Comparison of ENCODE assay signal across 20 cellular contexts in the genomic region with DNA sequence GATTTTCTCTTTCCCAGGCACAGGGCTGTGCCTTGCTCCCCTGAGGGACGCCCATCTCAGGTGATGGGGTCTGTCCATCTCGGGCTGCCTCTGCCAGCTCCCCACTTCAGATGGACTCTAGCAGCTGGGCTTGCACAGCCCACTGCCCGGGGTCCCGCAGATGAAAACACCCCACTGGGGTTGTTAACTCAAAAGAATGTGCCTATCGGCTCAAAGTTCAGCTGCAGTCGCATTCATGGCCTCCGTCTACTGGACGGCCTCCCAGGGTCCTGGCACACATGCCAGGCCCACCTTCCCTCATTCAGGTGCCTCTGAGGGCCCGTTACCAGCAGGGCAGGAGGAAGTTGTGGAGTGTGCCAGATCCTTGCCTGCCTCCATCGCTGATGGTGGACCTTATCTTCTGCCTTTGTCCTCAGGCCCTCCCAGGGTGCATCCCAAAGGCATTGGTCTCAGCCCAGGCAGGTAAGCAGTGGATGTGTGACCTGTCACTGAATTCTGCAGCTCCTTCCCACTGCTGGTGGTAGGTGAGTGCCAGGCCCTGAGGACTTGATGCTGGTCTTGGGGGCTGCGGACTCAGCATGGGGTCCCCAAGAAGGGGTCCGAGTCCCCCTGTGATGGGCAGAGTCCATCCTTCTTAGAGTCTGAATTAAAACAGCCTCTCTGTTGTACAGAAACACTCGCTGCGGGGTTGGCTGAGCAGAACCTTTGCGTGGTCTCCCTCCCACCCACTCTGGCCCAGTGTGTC.
"Had no signal": no experiment of that assay in that cellular context is flagged by ENCODE, and none has a peak within 500 bp of the region (broad histone marks: within the 10 kb centered on the region; RNA-seq: fewer than 3 reads in every experiment).

No MANE protein-coding gene starts in this region.

- H3K36me3 ChIP-seq: neutrophil, right atrium auricular region, spleen, tibial artery, upper lobe of left lung, uterus had no signal

- H3K4me3 Mint-ChIP-seq: dendritic cell treated with granulocyte-macrophage colony-stimulating factor and Interleukin-4, amounts not matched to agents 40 ng/mL and 50 ng/mL, for 4 days; effector memory CD8-positive, alpha-beta T cell; naive thymus-derived CD8-positive, alpha-beta T cell; stimulated activated memory B cell treated with anti-CD40 and anti-IgM and Interleukin-4, amounts not matched to agents 10 μg/mL and 1 μg/mL and 100 μg/mL, for 72 hours; stimulated activated naive CD8-positive, alpha-beta T cell treated with anti-CD3 and anti-CD28 coated beads, Interleukin-15, Interleukin-2, amounts not matched to agents 100 ng/mL and 50 ng/mL, for 24 hours had no signal

- H3K27me3 ChIP-seq: foreskin keratinocyte, hepatocyte, right atrium auricular region, upper lobe of left lung, uterus had no signal

- H2AFZ ChIP-seq: hepatocyte had no signal

- FAIRE-seq: endothelial cell of umbilical vein had no signal

- ATAC-seq: effector memory CD8-positive, alpha-beta T cell; foreskin keratinocyte; mucosa of descending colon; naive thymus-derived CD8-positive, alpha-beta T cell; stimulated activated memory B cell treated with anti-CD40 and anti-IgM and Interleukin-4, amounts not matched to agents 10 μg/mL and 1 μg/mL and 100 μg/mL, for 72 hours had no signal

- DNase-seq: effector memory CD8-positive, alpha-beta T cell; erythroblast; foreskin keratinocyte; kidney glomerular epithelial cell; mucosa of descending colon; spleen; stimulated activated CD4-positive, alpha-beta T cell treated with anti-CD3 and anti-CD28 coated beads, Interleukin-15, amount 100 ng/mL, for 24 hours; stimulated activated CD4-positive, alpha-beta T cell treated with anti-CD3 and anti-CD28 coated beads, Interleukin-1b, Interleukin-23, amount 100 ng/mL, for 48 hours; stimulated activated CD4-positive, alpha-beta T cell treated with anti-CD3 and anti-CD28 coated beads, Interleukin-4, amount 100 ng/mL, for 24 hours; uterus had no signal

- H3K9me3 ChIP-seq: mucosa of descending colon, neutrophil, right atrium auricular region, spleen, upper lobe of left lung, uterus had no signal

- H3K36me3 Mint-ChIP-seq: stimulated activated memory B cell treated with anti-CD40 and anti-IgM and Interleukin-4, amounts not matched to agents 10 μg/mL and 1 μg/mL and 100 μg/mL, for 72 hours had no signal

- H3K4me3 ChIP-seq: hepatocyte, mucosa of descending colon, right atrium auricular region, spleen, tibial artery, upper lobe of left lung, uterus had no signal

- H3K9me3 Mint-ChIP-seq: stimulated activated naive CD8-positive, alpha-beta T cell treated with anti-CD3 and anti-CD28 coated beads, Interleukin-15, Interleukin-2, amounts not matched to agents 100 ng/mL and 50 ng/mL, for 24 hours had no signal

- H3K27ac Mint-ChIP-seq: dendritic cell treated with granulocyte-macrophage colony-stimulating factor and Interleukin-4, amounts not matched to agents 40 ng/mL and 50 ng/mL, for 4 days; effector memory CD8-positive, alpha-beta T cell; naive thymus-derived CD8-positive, alpha-beta T cell; stimulated activated memory B cell treated with anti-CD40 and anti-IgM and Interleukin-4, amounts not matched to agents 10 μg/mL and 1 μg/mL and 100 μg/mL, for 72 hours; stimulated activated naive CD8-positive, alpha-beta T cell treated with anti-CD3 and anti-CD28 coated beads, Interleukin-15, Interleukin-2, amounts not matched to agents 100 ng/mL and 50 ng/mL, for 24 hours had no signal

- H3K4me1 Mint-ChIP-seq: stimulated activated memory B cell treated with anti-CD40 and anti-IgM and Interleukin-4, amounts not matched to agents 10 μg/mL and 1 μg/mL and 100 μg/mL, for 72 hours had no signal

- H3K4me1 ChIP-seq: foreskin keratinocyte, right atrium auricular region, tibial artery, upper lobe of left lung, uterus had no signal

- H3K27ac ChIP-seq: foreskin keratinocyte, hepatocyte, neutrophil, right atrium auricular region, spleen, tibial artery, upper lobe of left lung, uterus had no signal

- H3K4me2 ChIP-seq: hepatocyte had no signal
